Comparison of ENCODE assay signal across 6 cellular contexts in the genomic region with DNA sequence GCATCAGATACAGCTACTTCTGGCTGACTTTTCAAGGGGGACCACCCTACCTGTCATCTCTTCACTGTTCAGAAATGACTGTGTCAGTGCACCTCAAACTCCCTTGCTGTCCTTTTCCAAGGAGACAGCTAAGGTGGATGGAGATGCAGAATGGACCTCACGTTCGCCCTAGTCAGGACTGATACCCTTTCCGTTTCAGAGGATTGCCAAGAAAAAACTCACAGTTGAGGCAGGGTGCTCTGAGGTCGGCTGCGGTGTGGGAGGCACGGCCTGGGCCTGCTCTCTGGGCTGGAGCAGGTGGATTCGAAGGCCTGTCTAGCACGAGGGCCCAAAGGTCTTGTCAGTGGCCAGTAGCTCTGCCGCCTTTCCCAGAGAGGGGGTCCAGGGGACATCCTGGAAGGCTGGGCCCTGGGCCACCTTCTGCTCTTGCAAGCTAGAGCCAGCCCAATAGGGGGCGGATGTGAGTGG. TPM values are rescaled to one million over a fixed set of nuclear protein-coding genes. Genes with fewer than 3 reads are reported as not detected.
DNase-seq lines count a peak whose midpoint lies in the region; ATAC-seq and TF ChIP-seq lines count a peak whose summit lies in the region.

No MANE protein-coding gene starts in this region.

- H3K4me3 ChIP-seq in GM12865 (ENCODE audit: low read depth, low read length) (peak overlapping the region; percentile 57), Peyer's patch (peak overlapping the region; percentile 69 to 85 (median 79)), ectodermal cell (ENCODE audit: insufficient read depth, low read depth, low read length) (peak overlapping the region; percentile 79)

- 59 to 62% methylated on average over 10 of the region's 10 CpGs for WGBS in ectodermal cell, 2 experiments

- TF ChIP-seq CTCF in GM12865 (IDR thresholded peaks at IDR 0.05; ENCODE audit: insufficient read depth, low read depth, low read length, missing control alignments) (peak; percentile 93), Peyer's patch (IDR thresholded peaks at IDR 0.05) (peak in 5 of 6 experiments; percentile 67 to 83 (median 76))

- H3K36me3 ChIP-seq in Peyer's patch (peaks cover 0 to 38% (median 0%) of the 10 kb centered on the region in 3 donors), ectodermal cell (ENCODE audit: control insufficient read depth, insufficient read depth, low read length) (peaks cover 9% of the 10 kb centered on the region)

- DNase-seq in GM12865 (ENCODE audit: low read depth) (no peak), Peyer's patch (peak in 2 of 3 donors; percentile 83 to 90), sciatic nerve (ENCODE audit: low spot score) (peak; percentile 80), NCI-H226 (no peak), DMS79 (lab: John Stamatoyannopoulos, UW) (no peak)

- H3K4me1 ChIP-seq in Peyer's patch (peaks cover 0 to 16% (median 9%) of the 10 kb centered on the region in 4 donors), ectodermal cell (ENCODE audit: control insufficient read depth, insufficient read depth, low read length) (peaks cover 10% of the 10 kb centered on the region)

- peak overlapping the region; percentile 86 to 96 (median 94) for H3K27ac ChIP-seq in Peyer's patch
- H3K27ac ChIP-seq in ectodermal cell (ENCODE audit: insufficient read depth, low read depth, low read length, poor library complexity, severe bottlenecking): no peak overlapping the region

- ATAC-seq in sciatic nerve: no peak

- intact Hi-C loops in sciatic nerve (cut with DNase I): no loop called here

- H3K27me3 ChIP-seq in Peyer's patch (no peaks in the 10 kb centered on the region), ectodermal cell (ENCODE audit: control insufficient read depth, insufficient read depth, low read length, poor library complexity, severe bottlenecking) (no peaks in the 10 kb centered on the region)

- no peak for TF ChIP-seq POLR2A in Peyer's patch (IDR thresholded peaks at IDR 0.05)

- H3K9me3 ChIP-seq in Peyer's patch (no peaks in the 10 kb centered on the region), ectodermal cell (ENCODE audit: control insufficient read depth, low read length) (no peaks in the 10 kb centered on the region)

RNA-seq across cellular contexts. Expression of a gene that starts 2.2 kb away (rescaled TPM):
- total RNA-seq in Peyer's patch (not detected), sciatic nerve (not detected)
- polyA plus RNA-seq in ectodermal cell (2013, experiment 1 of 4): 1.3 TPM
- not detected for polyA plus RNA-seq in ectodermal cell (2013, experiment 2 of 4)
- not detected for polyA plus RNA-seq in ectodermal cell (2013, experiment 3 of 4)
- not detected for polyA plus RNA-seq in ectodermal cell (2013, experiment 4 of 4)

RNA-seq across cellular contexts. Expression of a gene that starts 7.2 kb away (rescaled TPM):
- total RNA-seq in Peyer's patch (10 to 100 TPM; 16.5 to 44.4 (median 38.3) TPM), sciatic nerve (28.9 TPM)
- polyA plus RNA-seq in ectodermal cell (2013, experiment 1 of 4): 23.1 TPM
- 23.4 TPM for polyA plus RNA-seq in ectodermal cell (2013, experiment 2 of 4)
- 17.3 TPM for polyA plus RNA-seq in ectodermal cell (2013, experiment 3 of 4)
- 21.3 TPM for polyA plus RNA-seq in ectodermal cell (2013, experiment 4 of 4)

RNA-seq across cellular contexts. Expression of a gene that starts 7.3 kb away (rescaled TPM):
- total RNA-seq in Peyer's patch (100 to 1,000 TPM; 263 to 474 (median 436) TPM), sciatic nerve (67.5 TPM)
- polyA plus RNA-seq in ectodermal cell (2013, experiment 1 of 4): 112 TPM
- 119 TPM for polyA plus RNA-seq in ectodermal cell (2013, experiment 2 of 4)
- polyA plus RNA-seq in ectodermal cell (2013, experiment 3 of 4): 72.1 TPM
- polyA plus RNA-seq in ectodermal cell (2013, experiment 4 of 4): 87.4 TPM

RNA-seq across cellular contexts. Expression of a gene that starts 23.8 kb away (rescaled TPM):
- total RNA-seq in Peyer's patch (10 to 100 TPM; 19.8 to 34.3 (median 28.5) TPM), sciatic nerve (28.8 TPM)
- 35.8 TPM for polyA plus RNA-seq in ectodermal cell (2013, experiment 1 of 4)
- 38.9 TPM for polyA plus RNA-seq in ectodermal cell (2013, experiment 2 of 4)
- 28.5 TPM for polyA plus RNA-seq in ectodermal cell (2013, experiment 3 of 4)
- polyA plus RNA-seq in ectodermal cell (2013, experiment 4 of 4): 34.9 TPM

RNA-seq across cellular contexts. Expression of a gene that starts 24.3 kb away (rescaled TPM):
- total RNA-seq in Peyer's patch: 100 to 1,000 TPM; 129 to 262 (median 188) TPM
- polyA plus RNA-seq in ectodermal cell (2013, experiment 1 of 4): 60.0 TPM
- polyA plus RNA-seq in ectodermal cell (2013, experiment 2 of 4): 70.5 TPM
- polyA plus RNA-seq in ectodermal cell (2013, experiment 3 of 4): 52.5 TPM
- 62.7 TPM for polyA plus RNA-seq in ectodermal cell (2013, experiment 4 of 4)
- total RNA-seq in sciatic nerve: 411 TPM

Comparison
In these comparisons a context has a peak if more than half of its experiments do, and no peak if none do; other contexts are left out.
1. DNase-seq: peak in Peyer's patch (2 of 3) and sciatic nerve (single experiment); none in GM12865 (single experiment), NCI-H226 (single experiment) and DMS79 (single experiment).
2. Peak in every context shown above with its lines, with median percentiles within 50 percentile points of each other: H3K4me3 ChIP-seq.